ENCODE assay signal across 17 cellular contexts in the genomic region with DNA sequence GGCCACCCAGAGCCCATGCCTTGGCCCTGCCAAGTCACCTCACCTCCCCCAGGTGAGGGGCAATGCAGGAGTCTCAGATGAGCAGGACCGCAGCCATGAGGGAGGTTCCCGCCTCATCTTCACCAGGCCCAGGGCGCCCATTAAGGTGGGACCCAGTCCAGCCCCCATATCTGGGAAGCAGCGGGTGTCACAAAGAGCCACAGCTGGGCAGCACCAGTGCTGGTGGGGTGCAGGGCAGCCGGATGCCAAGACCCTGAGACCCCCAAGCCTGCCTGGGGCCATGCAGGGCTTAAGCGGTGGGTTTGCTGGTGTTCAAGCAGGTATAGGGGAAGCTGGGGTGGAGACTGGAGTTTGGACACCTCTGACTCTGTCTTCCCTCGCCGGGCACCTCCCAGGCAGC.
A peak's percentile ranks its signal among the peaks of the same experiment; 100 is the strongest.
DNase-seq lines count a peak whose midpoint lies in the region; ATAC-seq and TF ChIP-seq lines count a peak whose summit lies in the region.
"Had no signal": no experiment of that assay in that cellular context is flagged by ENCODE, and none has a peak within 500 bp of the region (broad histone marks: within the 10 kb centered on the region; RNA-seq: fewer than 3 reads in every experiment).

No MANE protein-coding gene starts in this region.

- no peak overlapping the region for H4K91ac ChIP-seq in trophoblast cell (ENCODE audit: low read depth, low read length)

- H3K27me3 ChIP-seq in right cardiac atrium (ENCODE audit: control insufficient read depth, insufficient read depth), result no peaks in the 10 kb centered on the region
- H3K27me3 ChIP-seq in right atrium auricular region, result no peaks in the 10 kb centered on the region
- no peaks in the 10 kb centered on the region for H3K27me3 ChIP-seq in trophoblast cell (ENCODE audit: insufficient read depth, low read length)
- H3K27me3 ChIP-seq in testis, result no peaks in the 10 kb centered on the region
- H3K27me3 ChIP-seq: BLaER1 had no signal

- H3K4me3 ChIP-seq in right cardiac atrium (ENCODE audit: low read length), result no peak overlapping the region
- H3K4me3 ChIP-seq in right atrium auricular region, result no peak overlapping the region
- no peak overlapping the region for H3K4me3 ChIP-seq in trophoblast cell (ENCODE audit: low read depth, low read length)
- H3K4me3 ChIP-seq in testis, result no peak overlapping the region
- H3K4me3 ChIP-seq: BLaER1, GM23248 had no signal

- peaks cover 7% of the 10 kb centered on the region for H3K79me1 ChIP-seq in trophoblast cell (ENCODE audit: low read length)

- TF ChIP-seq CTCF in right atrium auricular region (IDR thresholded peaks at IDR 0.05) (no peak), testis (IDR thresholded peaks at IDR 0.05) (no peak)

- no peak overlapping the region for H2BK120ac ChIP-seq in trophoblast cell (ENCODE audit: insufficient read depth, low read length, poor library complexity)

- H3K18ac ChIP-seq in trophoblast cell (ENCODE audit: low read length), result no peak overlapping the region

- H3K9me3 ChIP-seq in right cardiac atrium (ENCODE audit: control insufficient read depth, low read length), result no peaks in the 10 kb centered on the region
- no peaks in the 10 kb centered on the region for H3K9me3 ChIP-seq in right atrium auricular region
- peaks cover 7% of the 10 kb centered on the region for H3K9me3 ChIP-seq in trophoblast cell (ENCODE audit: insufficient read depth, low read depth, low read length)
- H3K9me3 ChIP-seq in testis, result no peaks in the 10 kb centered on the region
- H3K9me3 ChIP-seq: BLaER1, Caco-2 had no signal

- H3K27ac ChIP-seq in right cardiac atrium (ENCODE audit: low read length) (no peak overlapping the region), right atrium auricular region (peak overlapping the region in 1 of 2 donors; percentile 0), trophoblast cell (ENCODE audit: low read depth, low read length) (no peak overlapping the region), testis (peak overlapping the region; percentile 40 to 67)
- H3K27ac ChIP-seq: BLaER1, GM23248, HL-60 had no signal

- H3K9ac ChIP-seq in trophoblast cell (ENCODE audit: low read length), result no peak overlapping the region
- H3K9ac ChIP-seq: BLaER1 had no signal

- peak overlapping the region; percentile 25 for H2AK5ac ChIP-seq in trophoblast cell (ENCODE audit: low read length)

- no peak overlapping the region for H2AFZ ChIP-seq in trophoblast cell (ENCODE audit: insufficient read depth, low read length, poor library complexity)
- H2AFZ ChIP-seq: GM23248 had no signal

- no peak overlapping the region for H3K4me2 ChIP-seq in trophoblast cell (ENCODE audit: low read length)
- H3K4me2 ChIP-seq: BLaER1 had no signal

- peaks cover 17% of the 10 kb centered on the region for H3K4me1 ChIP-seq in right cardiac atrium (ENCODE audit: control insufficient read depth, insufficient read depth, low read length)
- H3K4me1 ChIP-seq in right atrium auricular region, result peaks cover 0 to 63% of the 10 kb centered on the region in 2 donors
- peaks cover 18 to 20% of the 10 kb centered on the region in 2 experiments for H3K4me1 ChIP-seq in trophoblast cell (ENCODE audit: control insufficient read depth in 1 of 2, insufficient read depth in 2 of 2, low read length in 2 of 2)
- peaks cover 80% of the 10 kb centered on the region for H3K4me1 ChIP-seq in testis
- H3K4me1 ChIP-seq: Caco-2 had no signal

- no peak for ATAC-seq in right cardiac atrium
- no peak for ATAC-seq in GM18517 (IDR thresholded peaks at IDR 0.05; ENCODE audit: unreplicated experiment)

- no peaks in the 10 kb centered on the region for H3K36me3 ChIP-seq in right atrium auricular region
- H3K36me3 ChIP-seq in trophoblast cell (ENCODE audit: control insufficient read depth in 1 of 2, insufficient read depth in 2 of 2, low read length in 2 of 2), result no peaks in the 10 kb centered on the region
- H3K36me3 ChIP-seq in testis (ENCODE audit: low read depth, missing control alignments), result no peaks in the 10 kb centered on the region
- H3K36me3 ChIP-seq: BLaER1 had no signal

- no peak overlapping the region for H3K4ac ChIP-seq in trophoblast cell (ENCODE audit: low read depth, low read length)

- no peak overlapping the region for H4K8ac ChIP-seq in trophoblast cell (ENCODE audit: low read depth, low read length)

- intact Hi-C loops in right cardiac atrium (cut with DNase I) (no loop called here), testis (cut with DNase I; ENCODE audit: low total_unique reads) (no loop called here), posterior cingulate gyrus (cut with DNase I) (no loop called here)

- H3K79me2 ChIP-seq in trophoblast cell (ENCODE audit: control insufficient read depth, insufficient read depth, low read length, poor library complexity), result no peaks in the 10 kb centered on the region

- H3K23ac ChIP-seq in trophoblast cell (ENCODE audit: low read length), result no peak overlapping the region

- no peak for TF ChIP-seq POLR2A in testis (IDR thresholded peaks at IDR 0.05)

- H2BK5ac ChIP-seq in trophoblast cell (ENCODE audit: low read depth, low read length, poor library complexity), result no peak overlapping the region

- WGBS in right cardiac atrium, result 96% methylated on average over 8 of the region's 8 CpGs
- WGBS in trophoblast cell (ENCODE audit: extremely low coverage, insufficient coverage, insufficient read length), result no CpG with 5 or more reads among the region's 8 CpGs
- 94% methylated on average over 7 of the region's 8 CpGs; no CpG with 5 or more reads in 1 of the 2 donors for WGBS in testis, 2 donors

- H3K14ac ChIP-seq in trophoblast cell (ENCODE audit: low read length), result no peak overlapping the region

- DNase-seq in right cardiac atrium (peak in 2 of 3 donors; percentile 53 to 60), right atrium auricular region (ENCODE audit: low spot score) (no peak), trophoblast cell (no peak), testis (no peak), HuH-7 (ENCODE audit: low spot score) (no peak), posterior cingulate gyrus (no peak), activated gamma-delta T cell (lab: John Stamatoyannopoulos, UW) (no peak)
- DNase-seq: 8988T; AML-193; Caco-2; CD8-positive, alpha-beta memory T cell; DND-41; GDM1; GM23248 had no signal

- no peak overlapping the region for H2BK12ac ChIP-seq in trophoblast cell (ENCODE audit: low read length)

- H4K12ac ChIP-seq in trophoblast cell (ENCODE audit: low read depth, low read length), result no peak overlapping the region

Comparison
In these comparisons a context has a peak if more than half of its experiments do, and no peak if none do; other contexts are left out.
1. DNase-seq: peak in right cardiac atrium (2 of 3); none in right atrium auricular region (single experiment), trophoblast cell (0 of 2), testis (single experiment), HuH-7 (single experiment), posterior cingulate gyrus (0 of 10) and activated gamma-delta T cell (single experiment).
2. H3K27ac ChIP-seq: peak in testis (2 of 2); none in right cardiac atrium (single experiment) and trophoblast cell (single experiment).